10 cellular contexts compared by ENCODE assay signal in the genomic region with DNA sequence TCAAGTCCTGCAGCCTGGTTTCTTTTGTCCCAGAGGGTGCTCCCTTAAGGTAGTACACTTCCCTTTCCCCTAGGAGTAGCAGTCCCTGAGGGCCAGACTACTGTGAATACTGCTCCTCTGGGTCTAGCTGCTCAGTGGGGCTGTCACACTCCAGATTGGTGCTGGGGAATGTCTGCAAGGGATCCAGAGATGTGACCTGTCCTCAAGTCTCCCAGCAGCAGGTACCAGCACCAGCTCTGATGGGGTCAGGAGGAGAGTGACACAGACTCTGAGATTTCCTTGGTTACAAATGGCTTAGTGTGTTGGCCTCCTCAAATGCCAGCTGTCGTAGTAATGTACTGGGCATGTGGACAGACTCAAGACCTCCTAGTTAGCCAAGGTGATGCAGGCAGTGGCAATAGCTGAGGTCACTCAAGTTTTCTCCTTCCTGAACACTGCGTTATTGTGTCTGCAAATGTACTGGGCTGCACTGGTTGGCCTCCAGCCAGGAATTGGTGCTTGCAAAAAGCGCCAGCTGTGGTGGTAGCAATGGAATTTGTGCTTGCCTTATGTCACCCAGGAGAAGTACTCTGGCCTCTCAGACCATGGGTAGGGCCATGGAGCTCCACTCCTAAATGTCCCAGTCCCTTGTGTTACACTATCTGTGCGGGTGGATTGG. TPM values are rescaled to one million over a fixed set of nuclear protein-coding genes. Genes with fewer than 3 reads are reported as not detected.
A peak's percentile ranks its signal among the peaks of the same experiment; 100 is the strongest.
DNase-seq lines count a peak whose midpoint lies in the region; FAIRE-seq and TF ChIP-seq lines count a peak whose summit lies in the region.
"Had no signal": no experiment of that assay in that cellular context is flagged by ENCODE, and none has a peak within 500 bp of the region (broad histone marks: within the 10 kb centered on the region; RNA-seq: fewer than 3 reads in every experiment).

No MANE protein-coding gene starts in this region.

- no peaks in the 10 kb centered on the region for H3K4me1 ChIP-seq in neuronal stem cell (ENCODE audit: control insufficient read depth in 2 of 2, insufficient read depth in 1 of 2, low read depth in 1 of 2, low read length in 2 of 2)

- no peak overlapping the region for H3K4ac ChIP-seq in neuronal stem cell (ENCODE audit: low read length)

- H3K14ac ChIP-seq in neuronal stem cell (ENCODE audit: low read length) = no peak overlapping the region

- no peaks in the 10 kb centered on the region for H3K79me1 ChIP-seq in neuronal stem cell (ENCODE audit: low read depth, low read length)

- peak overlapping the region; percentile 33 for H3K18ac ChIP-seq in neuronal stem cell (ENCODE audit: low read length)

- no peak overlapping the region for H2BK5ac ChIP-seq in neuronal stem cell (ENCODE audit: low read length)

- H3K4me3 ChIP-seq in fibroblast of pulmonary artery (replicated peaks; ENCODE audit: low read depth, low read length) (no peak overlapping the region), neuronal stem cell (ENCODE audit: low read length in 2 of 2) (no peak overlapping the region)

- no peak overlapping the region for H2BK15ac ChIP-seq in neuronal stem cell (ENCODE audit: low read length)

- H3K27me3 ChIP-seq in neuronal stem cell (ENCODE audit: control insufficient read depth in 3 of 3, insufficient read depth in 3 of 3, low read depth in 1 of 3, low read length in 3 of 3) = no peaks in the 10 kb centered on the region

- no peak overlapping the region for H4K8ac ChIP-seq in neuronal stem cell (ENCODE audit: low read depth, low read length)

- H3K36me3 ChIP-seq in neuronal stem cell (replicated peaks in 1 of 2; ENCODE audit: control insufficient read depth in 2 of 2, insufficient read depth in 2 of 2, low read length in 2 of 2) = no peaks in the 10 kb centered on the region

- WGBS in neuronal stem cell (ENCODE audit: extremely low coverage in 2 of 2, insufficient read length in 2 of 2, insufficient replicate concordance in 1 of 2), 2 donors = no CpG with 5 or more reads among the region's 4 CpGs

- DNase-seq in DMS 273 (lab: John Stamatoyannopoulos, UW; ENCODE audit: unreplicated experiment) = peak; percentile 91
- peak; percentile 60 for DNase-seq in NCI-H69 (lab: John Stamatoyannopoulos, UW)
- DNase-seq in fibroblast of pulmonary artery (ENCODE audit: low read depth) = peak; percentile 73
- no peak for DNase-seq in neuronal stem cell (ENCODE audit: low spot score)
- no peak for DNase-seq in activated CD4-positive, CD25-positive, alpha-beta regulatory T cell (lab: John Stamatoyannopoulos, UW)
- DNase-seq in Kasumi-1 (lab: John Stamatoyannopoulos, UW) = no peak
- DNase-seq in mesenteric fat pad (ENCODE audit: low spot score) = no peak
- DNase-seq in H54 (ENCODE audit: insufficient read length, low spot score) = no peak
- DNase-seq: activated CD8-positive, alpha-beta memory T cell treated with anti-CD3 and anti-CD28 coated beads, Interleukin-2, amount 10 ng/mL, durations not matched to agents 7 days and 5 days; DMS79 treated with DMSO at 0.1 percent for 48 hours had no signal

- no peaks in the 10 kb centered on the region for H3K9me3 ChIP-seq in neuronal stem cell (replicated peaks in 1 of 2; ENCODE audit: control insufficient read depth in 2 of 2, insufficient read depth in 1 of 2, low read depth in 1 of 2, low read length in 2 of 2)

- peak overlapping the region; percentile 44 for H2AFZ ChIP-seq in neuronal stem cell (ENCODE audit: low read length)

- no peak for TF ChIP-seq POLR2A in H54 (IDR thresholded peaks at IDR 0.05; ENCODE audit: low read depth, low read length)

- no peak overlapping the region for H2BK12ac ChIP-seq in neuronal stem cell (ENCODE audit: low read length)

- H3K23ac ChIP-seq in neuronal stem cell (ENCODE audit: low read depth, low read length, poor library complexity) = no peak overlapping the region

- H3K9ac ChIP-seq in neuronal stem cell (ENCODE audit: low read depth, low read length, poor library complexity) = no peak overlapping the region

- H3K27ac ChIP-seq in neuronal stem cell (replicated peaks; ENCODE audit: low read length) = no peak overlapping the region

- TF ChIP-seq CTCF in fibroblast of pulmonary artery (IDR thresholded peaks at IDR 0.05; ENCODE audit: low read length, missing control alignments) = no peak

- H2AK5ac ChIP-seq in neuronal stem cell (ENCODE audit: low read depth, low read length) = no peak overlapping the region

- no peak overlapping the region for H2BK120ac ChIP-seq in neuronal stem cell (ENCODE audit: low read depth, low read length)

- no peak overlapping the region for H4K91ac ChIP-seq in neuronal stem cell (ENCODE audit: low read depth, low read length, poor library complexity)

- H3K4me2 ChIP-seq in neuronal stem cell (ENCODE audit: insufficient read depth, low read length, poor library complexity, severe bottlenecking) = no peak overlapping the region

- FAIRE-seq in H54 (lab: Jason Lieb, UNC) = no peak

RNA-seq across cellular contexts. Expression of gene AEBP2, which starts 36.4 kb away (rescaled TPM):
- 39.0 TPM for polyA plus RNA-seq in neuronal stem cell (2013, experiment 1 of 2)
- polyA plus RNA-seq in neuronal stem cell (2013, experiment 2 of 2) = 36.3 TPM
- 31.2 TPM for total RNA-seq in mesenteric fat pad

Comparison
In these comparisons a context has a peak if more than half of its experiments do, and no peak if none do; other contexts are left out.
1. DNase-seq: peak in DMS 273 (single experiment), NCI-H69 (single experiment) and fibroblast of pulmonary artery (single experiment); none in neuronal stem cell (single experiment), activated CD4-positive, CD25-positive, alpha-beta regulatory T cell (0 of 4), Kasumi-1 (0 of 2), mesenteric fat pad (single experiment) and H54 (single experiment).